Comparison of ENCODE assay signal across 18 cellular contexts in genomic region chr13:85332595-85332994, GRCh38.
"Had no signal": no experiment of that assay in that cellular context is flagged by ENCODE, and none has a peak within 500 bp of the region (broad histone marks: within the 10 kb centered on the region; RNA-seq: fewer than 3 reads in every experiment).

No MANE protein-coding gene starts in this region.

- H3K36me3 ChIP-seq: heart left ventricle, neutrophil, sigmoid colon, thoracic aorta, transverse colon had no signal

- H3K4me3 ChIP-seq: heart left ventricle, mucosa of descending colon, sigmoid colon, skin epidermis, thoracic aorta, transverse colon had no signal

- H3K9me3 ChIP-seq: mucosa of descending colon, neutrophil, sigmoid colon, thoracic aorta, transverse colon had no signal

- H3K27ac ChIP-seq: heart left ventricle, neutrophil, sigmoid colon, skin epidermis, thoracic aorta, transverse colon had no signal

- H3K27me3 ChIP-seq: heart left ventricle, neutrophil, sigmoid colon, transverse colon had no signal

- DNase-seq: dermis blood vessel endothelial cell; erythroblast; heart left ventricle; hippocampal formation; left colon; mammary epithelial cell; mucosa of descending colon; naive thymus-derived CD8-positive, alpha-beta T cell; posterior cingulate gyrus; sigmoid colon; stimulated activated CD4-positive, alpha-beta T cell treated with anti-CD3 and anti-CD28 coated beads, Interleukin-2, amount 100 ng/mL, for 24 hours; stimulated activated CD4-positive, alpha-beta T cell treated with anti-CD3 and anti-CD28 coated beads, Interleukin-4, amount 100 ng/mL, for 4 hours; stimulated activated naive B cell treated with anti-CD40 and anti-IgM and Interleukin-4, amounts not matched to agents 10 μg/mL and 1 μg/mL and 100 μg/mL, for 72 hours; stimulated activated naive CD8-positive, alpha-beta T cell treated with anti-CD3 and anti-CD28 coated beads, Interleukin-15, amount 100 ng/mL, for 72 hours; transverse colon had no signal

- H3K4me1 ChIP-seq: heart left ventricle, sigmoid colon, transverse colon had no signal

- ATAC-seq: heart left ventricle; left colon; mucosa of descending colon; naive thymus-derived CD8-positive, alpha-beta T cell; stimulated activated naive B cell treated with anti-CD40 and anti-IgM and Interleukin-4, amounts not matched to agents 10 μg/mL and 1 μg/mL and 100 μg/mL, for 72 hours; stimulated activated naive CD8-positive, alpha-beta T cell treated with anti-CD3 and anti-CD28 coated beads, Interleukin-15, amount 100 ng/mL, for 72 hours had no signal
